ENCODE assay signal across 1 cellular context in the genomic region with DNA sequence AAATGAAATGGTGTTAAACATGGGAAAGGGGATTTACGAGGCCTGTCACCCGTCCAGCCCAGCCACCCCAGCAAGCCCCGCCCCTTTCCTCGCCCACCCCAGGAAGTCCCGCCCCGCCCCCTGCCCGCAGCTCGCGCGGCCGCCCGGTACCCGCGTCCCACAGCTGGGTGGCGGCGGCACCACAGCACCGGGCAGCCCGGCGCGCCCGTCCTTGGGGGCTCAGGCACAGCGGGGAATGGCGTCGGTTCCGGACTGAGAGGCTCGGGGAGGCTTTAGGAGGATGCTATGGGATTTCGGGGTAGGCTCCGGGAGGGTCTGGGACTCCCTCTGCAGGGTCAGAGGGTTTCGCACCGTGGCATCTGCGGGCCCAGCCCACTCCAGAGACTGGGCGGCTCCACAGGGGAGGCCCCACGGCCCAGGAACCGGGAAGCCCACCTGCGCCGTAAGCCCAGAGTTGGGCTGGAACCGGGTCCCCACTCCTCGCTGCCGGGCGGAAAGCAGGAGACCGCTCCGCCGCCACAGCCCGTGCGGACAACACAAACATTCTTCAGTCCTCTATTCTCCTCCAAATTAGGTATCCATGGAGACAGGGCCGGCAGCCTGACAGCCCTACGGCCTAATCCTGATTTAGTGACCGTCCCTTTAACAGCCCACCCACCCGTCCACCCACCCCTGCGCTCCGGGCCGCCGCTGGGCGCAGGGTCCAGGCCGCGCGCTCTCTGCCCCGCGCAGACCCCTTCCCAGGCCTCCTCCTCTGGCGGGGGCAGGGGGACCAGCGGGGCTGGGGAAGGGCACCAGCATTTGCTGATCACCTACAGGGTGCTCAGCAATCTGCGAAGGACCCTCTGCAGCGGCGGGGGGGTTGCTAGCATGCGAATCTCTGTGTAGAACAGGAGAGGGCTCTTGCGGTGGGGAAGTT.
TF ChIP-seq lines count a peak whose summit lies in the region.

No MANE protein-coding gene starts in this region.

TF ChIP-seq in HepG2, 621 proteins besides CTCF, POLR2A, EP300 and RAD21:
- 0 out of 2 replicates have a peak, but pooled peaks have one; percentile 4 for TF ChIP-seq ZNF891 (CRISPR knock-in tag; IDR thresholded peaks at IDR 0.05)
- TF ChIP-seq, protein P1, sequence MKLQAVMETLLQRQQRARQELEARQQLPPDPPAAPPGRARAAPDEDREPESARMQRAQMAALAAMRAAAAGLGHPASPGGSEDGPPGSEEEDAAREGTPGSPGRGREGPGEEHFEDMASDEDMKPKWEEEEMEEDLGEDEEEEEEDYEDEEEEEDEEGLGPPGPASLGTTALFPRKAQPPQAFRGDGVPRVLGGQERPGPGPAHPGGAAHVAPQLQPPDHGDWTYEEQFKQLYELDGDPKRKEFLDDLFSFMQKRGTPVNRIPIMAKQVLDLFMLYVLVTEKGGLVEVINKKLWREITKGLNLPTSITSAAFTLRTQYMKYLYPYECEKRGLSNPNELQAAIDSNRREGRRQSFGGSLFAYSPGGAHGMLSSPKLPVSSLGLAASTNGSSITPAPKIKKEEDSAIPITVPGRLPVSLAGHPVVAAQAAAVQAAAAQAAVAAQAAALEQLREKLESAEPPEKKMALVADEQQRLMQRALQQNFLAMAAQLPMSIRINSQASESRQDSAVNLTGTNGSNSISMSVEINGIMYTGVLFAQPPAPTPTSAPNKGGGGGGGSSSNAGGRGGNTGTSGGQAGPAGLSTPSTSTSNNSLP (IDR thresholded peaks at IDR 0.05; ENCODE audit: low read depth, low read length): no peak
- TF ChIP-seq, protein P2, sequence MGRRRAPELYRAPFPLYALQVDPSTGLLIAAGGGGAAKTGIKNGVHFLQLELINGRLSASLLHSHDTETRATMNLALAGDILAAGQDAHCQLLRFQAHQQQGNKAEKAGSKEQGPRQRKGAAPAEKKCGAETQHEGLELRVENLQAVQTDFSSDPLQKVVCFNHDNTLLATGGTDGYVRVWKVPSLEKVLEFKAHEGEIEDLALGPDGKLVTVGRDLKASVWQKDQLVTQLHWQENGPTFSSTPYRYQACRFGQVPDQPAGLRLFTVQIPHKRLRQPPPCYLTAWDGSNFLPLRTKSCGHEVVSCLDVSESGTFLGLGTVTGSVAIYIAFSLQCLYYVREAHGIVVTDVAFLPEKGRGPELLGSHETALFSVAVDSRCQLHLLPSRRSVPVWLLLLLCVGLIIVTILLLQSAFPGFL (CRISPR knock-in tag; IDR thresholded peaks at IDR 0.05): no peak
- TF ChIP-seq, protein P3, sequence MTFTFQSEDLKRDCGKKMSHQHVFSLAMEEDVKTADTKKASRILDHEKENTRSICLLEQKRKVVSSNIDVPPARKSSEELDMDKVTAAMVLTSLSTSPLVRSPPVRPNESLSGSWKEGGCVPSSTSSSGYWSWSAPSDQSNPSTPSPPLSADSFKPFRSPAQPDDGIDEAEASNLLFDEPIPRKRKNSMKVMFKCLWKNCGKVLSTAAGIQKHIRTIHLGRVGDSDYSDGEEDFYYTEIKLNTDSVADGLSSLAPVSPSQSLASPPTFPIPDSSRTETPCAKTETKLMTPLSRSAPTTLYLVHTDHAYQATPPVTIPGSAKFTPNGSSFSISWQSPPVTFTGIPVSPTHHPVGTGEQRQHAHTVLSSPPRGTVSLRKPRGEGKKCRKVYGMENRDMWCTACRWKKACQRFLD (CRISPR knock-in tag; IDR thresholded peaks at IDR 0.05; ENCODE audit: borderline replicate concordance): no peak
- TF ChIP-seq FOXC1 (CRISPR knock-in tag; IDR thresholded peaks at IDR 0.05; ENCODE audit: borderline replicate concordance): no peak
- TF ChIP-seq ZNF558 (CRISPR knock-in tag; IDR thresholded peaks at IDR 0.05; ENCODE audit: borderline replicate concordance): no peak
- TF ChIP-seq, protein P4, sequence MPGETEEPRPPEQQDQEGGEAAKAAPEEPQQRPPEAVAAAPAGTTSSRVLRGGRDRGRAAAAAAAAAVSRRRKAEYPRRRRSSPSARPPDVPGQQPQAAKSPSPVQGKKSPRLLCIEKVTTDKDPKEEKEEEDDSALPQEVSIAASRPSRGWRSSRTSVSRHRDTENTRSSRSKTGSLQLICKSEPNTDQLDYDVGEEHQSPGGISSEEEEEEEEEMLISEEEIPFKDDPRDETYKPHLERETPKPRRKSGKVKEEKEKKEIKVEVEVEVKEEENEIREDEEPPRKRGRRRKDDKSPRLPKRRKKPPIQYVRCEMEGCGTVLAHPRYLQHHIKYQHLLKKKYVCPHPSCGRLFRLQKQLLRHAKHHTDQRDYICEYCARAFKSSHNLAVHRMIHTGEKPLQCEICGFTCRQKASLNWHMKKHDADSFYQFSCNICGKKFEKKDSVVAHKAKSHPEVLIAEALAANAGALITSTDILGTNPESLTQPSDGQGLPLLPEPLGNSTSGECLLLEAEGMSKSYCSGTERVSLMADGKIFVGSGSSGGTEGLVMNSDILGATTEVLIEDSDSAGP (CRISPR knock-in tag; IDR thresholded peaks at IDR 0.05; ENCODE audit: borderline replicate concordance): peak; percentile 56; the same call in 1 of the 2 replicates
- TF ChIP-seq GABPB1 (CRISPR knock-in tag; IDR thresholded peaks at IDR 0.05): peak; percentile 50; the same call in 1 of the 2 replicates
- peak; percentile 21 for TF ChIP-seq HNRNPLL (IDR thresholded peaks at IDR 0.05; ENCODE audit: low read depth, low read length, poor library complexity, severe bottlenecking)
- 0 out of 2 replicates have a peak, but pooled peaks have one; percentile 26 for TF ChIP-seq ARNT2 (CRISPR knock-in tag; IDR thresholded peaks at IDR 0.05; ENCODE audit: low read depth)
- TF ChIP-seq, protein P5, sequence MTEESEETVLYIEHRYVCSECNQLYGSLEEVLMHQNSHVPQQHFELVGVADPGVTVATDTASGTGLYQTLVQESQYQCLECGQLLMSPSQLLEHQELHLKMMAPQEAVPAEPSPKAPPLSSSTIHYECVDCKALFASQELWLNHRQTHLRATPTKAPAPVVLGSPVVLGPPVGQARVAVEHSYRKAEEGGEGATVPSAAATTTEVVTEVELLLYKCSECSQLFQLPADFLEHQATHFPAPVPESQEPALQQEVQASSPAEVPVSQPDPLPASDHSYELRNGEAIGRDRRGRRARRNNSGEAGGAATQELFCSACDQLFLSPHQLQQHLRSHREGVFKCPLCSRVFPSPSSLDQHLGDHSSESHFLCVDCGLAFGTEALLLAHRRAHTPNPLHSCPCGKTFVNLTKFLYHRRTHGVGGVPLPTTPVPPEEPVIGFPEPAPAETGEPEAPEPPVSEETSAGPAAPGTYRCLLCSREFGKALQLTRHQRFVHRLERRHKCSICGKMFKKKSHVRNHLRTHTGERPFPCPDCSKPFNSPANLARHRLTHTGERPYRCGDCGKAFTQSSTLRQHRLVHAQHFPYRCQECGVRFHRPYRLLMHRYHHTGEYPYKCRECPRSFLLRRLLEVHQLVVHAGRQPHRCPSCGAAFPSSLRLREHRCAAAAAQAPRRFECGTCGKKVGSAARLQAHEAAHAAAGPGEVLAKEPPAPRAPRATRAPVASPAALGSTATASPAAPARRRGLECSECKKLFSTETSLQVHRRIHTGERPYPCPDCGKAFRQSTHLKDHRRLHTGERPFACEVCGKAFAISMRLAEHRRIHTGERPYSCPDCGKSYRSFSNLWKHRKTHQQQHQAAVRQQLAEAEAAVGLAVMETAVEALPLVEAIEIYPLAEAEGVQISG (CRISPR knock-in tag; IDR thresholded peaks at IDR 0.05): 0 out of 2 replicates have a peak, but pooled peaks have one; percentile 17
- no peak for TF ChIP-seq SALL1 (CRISPR knock-in tag; IDR thresholded peaks at IDR 0.05)
- peak; percentile 23; the same call in 1 of the 2 replicates for TF ChIP-seq ZFY (CRISPR knock-in tag; IDR thresholded peaks at IDR 0.05)
- TF ChIP-seq SIN3A (IDR thresholded peaks at IDR 0.05; ENCODE audit: borderline replicate concordance, low read depth, low read length): 0 out of 2 replicates have a peak, but pooled peaks have one; percentile 49
- TF ChIP-seq HNRNPL (IDR thresholded peaks at IDR 0.05; ENCODE audit: low read depth, low read length): no peak
- TF ChIP-seq, protein P6, sequence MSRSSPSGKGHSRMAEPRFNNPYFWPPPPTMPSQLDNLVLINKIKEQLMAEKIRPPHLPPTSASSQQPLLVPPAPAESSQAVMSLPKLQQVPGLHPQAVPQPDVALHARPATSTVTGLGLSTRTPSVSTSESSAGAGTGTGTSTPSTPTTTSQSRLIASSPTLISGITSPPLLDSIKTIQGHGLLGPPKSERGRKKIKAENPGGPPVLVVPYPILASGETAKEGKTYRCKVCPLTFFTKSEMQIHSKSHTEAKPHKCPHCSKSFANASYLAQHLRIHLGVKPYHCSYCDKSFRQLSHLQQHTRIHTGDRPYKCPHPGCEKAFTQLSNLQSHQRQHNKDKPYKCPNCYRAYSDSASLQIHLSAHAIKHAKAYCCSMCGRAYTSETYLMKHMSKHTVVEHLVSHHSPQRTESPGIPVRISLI (CRISPR knock-in tag; IDR thresholded peaks at IDR 0.05; ENCODE audit: borderline replicate concordance): no peak
- 0 out of 2 replicates have a peak, but pooled peaks have one; percentile 39 for TF ChIP-seq POLR2G (IDR thresholded peaks at IDR 0.05; ENCODE audit: low read depth, low read length)
- TF ChIP-seq RBFOX2 (IDR thresholded peaks at IDR 0.05; ENCODE audit: low read depth, low read length): peak; percentile 57
- peak; percentile 33; the same call in 1 of the 2 replicates for TF ChIP-seq TAF1 (CRISPR knock-in tag; IDR thresholded peaks at IDR 0.05)
